ENCODE assay signal across 23 cellular contexts in the genomic region with DNA sequence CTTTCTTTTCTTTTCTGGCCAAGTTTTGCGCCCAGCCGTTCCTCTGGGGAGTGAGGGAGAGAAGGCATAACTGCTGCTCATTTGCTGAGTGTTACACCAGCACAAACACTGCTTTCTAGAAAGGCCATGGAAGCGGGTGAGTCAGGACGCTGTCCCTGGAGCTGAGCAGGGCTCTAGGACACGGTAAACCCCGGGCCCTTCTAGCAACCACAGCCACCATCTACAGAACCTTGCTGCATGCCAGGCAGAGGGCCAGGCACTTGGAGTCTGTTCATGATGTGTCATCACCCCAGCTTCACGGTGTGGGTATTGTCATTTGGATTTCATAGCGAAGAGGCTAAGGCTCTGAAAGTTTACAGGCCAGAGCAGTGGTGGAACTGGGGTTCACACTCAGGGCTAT. TPM values are rescaled to one million over a fixed set of nuclear protein-coding genes. Genes with fewer than 3 reads are reported as not detected.
"Had no signal": no experiment of that assay in that cellular context is flagged by ENCODE, and none has a peak within 500 bp of the region (broad histone marks: within the 10 kb centered on the region; RNA-seq: fewer than 3 reads in every experiment).

No MANE protein-coding gene starts in this region.

- ATAC-seq: activated CD8-positive, alpha-beta T cell treated with anti-CD3 and anti-CD28 coated beads for 36 hours; activated T-cell treated with anti-CD3 and anti-CD28 coated beads, Interleukin-2, amount 50 U/mL, for 4 hours; activated T-helper 17 cell treated with anti-CD3 and anti-CD28 coated beads, Interleukin-2, amount 50 U/mL, for 72 hours; gastrocnemius medialis; natural killer cell; right lobe of liver had no signal

- H3K9me3 ChIP-seq: gastrocnemius medialis, right lobe of liver, thoracic aorta had no signal

- H3K4me1 ChIP-seq: gastrocnemius medialis, right lobe of liver had no signal

- DNase-seq: activated B cell treated with CpG ODN at 0.5 μM for 24 hours; activated CD4-positive, alpha-beta T cell treated with anti-CD3 and anti-CD28 coated beads, Interleukin-2, amount 50 U/mL, for 1 hour; activated CD8-positive, alpha-beta T cell treated with anti-CD3 and anti-CD28 coated beads for 36 hours; activated gamma-delta T cell treated with Interleukin-2 at 50 U/mL for 16 hours; activated naive CD4-positive, alpha-beta T cell treated with anti-CD3 and anti-CD28 coated beads, Interleukin-2, amount 50 U/mL, for 16 hours; activated T-cell treated with anti-CD3 and anti-CD28 coated beads, Interleukin-2, amount 50 U/mL, for 4 hours; cerebellar nuclear complex; effector memory CD4-positive, alpha-beta T cell; erythroblast; gastrocnemius medialis; glutamatergic neuron; natural killer cell; right lobe of liver; stimulated activated CD4-positive, alpha-beta T cell treated with anti-CD3 and anti-CD28 coated beads, Interleukin-12 subunit alpha, Interleukin-12 subunit beta, amount 100 ng/mL, for 4 hours; stimulated activated CD4-positive, alpha-beta T cell treated with anti-CD3 and anti-CD28 coated beads, Interleukin-4, amount 100 ng/mL, for 1 hour; T-helper 2 cell; trophoblast cell had no signal

- H3K4me2 ChIP-seq: neural progenitor cell had no signal

- H2AFZ ChIP-seq: neural progenitor cell had no signal

- H3K27me3 ChIP-seq: dorsolateral prefrontal cortex, neural progenitor cell, right lobe of liver had no signal

- H3K4me3 ChIP-seq: coronary artery, dorsolateral prefrontal cortex, gastrocnemius medialis, neural progenitor cell, right lobe of liver, skin epidermis, thoracic aorta had no signal

- H3K36me3 ChIP-seq: gastrocnemius medialis, neural progenitor cell, right lobe of liver, thoracic aorta had no signal

- H3K27ac ChIP-seq: coronary artery, gastrocnemius medialis, neural progenitor cell, right lobe of liver, skin epidermis, thoracic aorta had no signal

RNA-seq across cellular contexts. Expression of gene C4orf50, which starts 31.7 kb away (rescaled TPM):
- total RNA-seq: activated B cell treated with CpG ODN at 0.5 μM for 24 hours had no signal
